ENCODE assay signal across 15 cellular contexts in genomic region chr18:9969247-9969646, GRCh38.
"Had no signal": no experiment of that assay in that cellular context is flagged by ENCODE, and none has a peak within 500 bp of the region (broad histone marks: within the 10 kb centered on the region; RNA-seq: fewer than 3 reads in every experiment).

No MANE protein-coding gene starts in this region.

- H3K9me3 ChIP-seq: psoas muscle, sigmoid colon had no signal

- H3K36me3 Mint-ChIP-seq: activated CD4-positive, alpha-beta memory T cell treated with anti-CD3 and anti-CD28 coated beads for 36 hours; activated naive CD8-positive, alpha-beta T cell; brain had no signal

- H3K27ac Mint-ChIP-seq: activated CD4-positive, alpha-beta memory T cell treated with anti-CD3 and anti-CD28 coated beads for 36 hours; activated naive CD8-positive, alpha-beta T cell had no signal

- ATAC-seq: effector memory CD8-positive, alpha-beta T cell; stimulated activated naive CD8-positive, alpha-beta T cell treated with anti-CD3 and anti-CD28 coated beads, Interleukin-15, Interleukin-2, amounts not matched to agents 100 U/mL and 50 U/mL, for 24 hours had no signal

- H3K4me3 ChIP-seq: psoas muscle had no signal

- H3K27ac ChIP-seq: psoas muscle, sigmoid colon had no signal

- H3K27me3 ChIP-seq: sigmoid colon had no signal

- H3K36me3 ChIP-seq: sigmoid colon had no signal

- H3K4me1 ChIP-seq: psoas muscle had no signal

- H3K4me3 Mint-ChIP-seq: activated CD4-positive, alpha-beta memory T cell treated with anti-CD3 and anti-CD28 coated beads for 36 hours; activated naive CD8-positive, alpha-beta T cell; brain; central memory CD8-positive, alpha-beta T cell had no signal

- H3K9me3 Mint-ChIP-seq: activated CD4-positive, alpha-beta memory T cell treated with anti-CD3 and anti-CD28 coated beads for 36 hours; central memory CD8-positive, alpha-beta T cell; effector memory CD8-positive, alpha-beta T cell had no signal

- DNase-seq: activated CD4-positive, alpha-beta memory T cell treated with anti-CD3 and anti-CD28 coated beads for 36 hours; activated CD4-positive, alpha-beta T cell treated with anti-CD3 and anti-CD28 coated beads for 1 hour; activated gamma-delta T cell; activated T-cell treated with anti-CD3 and anti-CD28 coated beads, Interleukin-2, amount 50 U/mL, for 48 hours; amygdala; cortex of kidney; effector memory CD8-positive, alpha-beta T cell; erythroblast; hippocampal formation; psoas muscle; sigmoid colon; stimulated activated naive CD8-positive, alpha-beta T cell treated with anti-CD3 and anti-CD28 coated beads, Interleukin-15, Interleukin-2, amounts not matched to agents 100 U/mL and 50 U/mL, for 24 hours had no signal
